ENCODE assay signal across 7 cellular contexts in the genomic region with DNA sequence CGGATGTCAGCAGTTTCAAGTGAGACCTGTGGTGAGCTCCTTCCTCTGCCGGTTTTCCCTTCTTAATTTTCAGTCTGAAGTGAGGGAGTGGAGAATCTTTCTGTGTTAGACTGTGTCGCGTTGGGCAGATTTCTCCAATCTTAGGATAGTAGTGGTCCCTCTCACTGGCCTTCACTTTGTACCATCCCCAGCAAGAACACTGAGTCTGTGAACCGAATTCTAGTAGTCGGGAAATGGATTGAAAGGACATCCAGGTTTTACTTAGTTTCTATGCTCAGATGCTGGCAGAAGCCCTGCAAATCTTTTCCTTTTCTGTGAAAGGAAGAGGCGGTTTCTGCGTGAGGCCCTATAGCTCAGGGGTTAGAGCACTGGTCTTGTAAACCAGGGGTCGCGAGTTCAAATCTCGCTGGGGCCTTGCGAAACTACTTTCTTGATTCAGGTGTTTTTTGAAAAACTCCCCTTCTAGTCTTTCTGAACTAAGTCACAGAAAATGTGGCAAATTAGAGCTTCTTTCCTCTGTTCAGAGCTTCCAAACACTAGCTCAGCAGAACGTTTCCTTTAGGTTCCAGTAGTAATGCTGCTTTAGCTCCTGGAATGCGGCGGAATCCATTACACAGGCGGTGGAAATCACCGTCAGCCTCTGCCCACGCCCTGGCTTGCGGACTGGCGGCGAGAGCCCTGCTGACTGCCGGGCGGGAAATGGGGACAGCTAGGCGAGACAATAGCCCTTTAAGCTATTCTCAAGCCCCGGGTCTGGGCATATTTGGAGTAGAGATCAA. TPM values are rescaled to one million over a fixed set of nuclear protein-coding genes. Genes with fewer than 3 reads are reported as not detected.
A peak's percentile ranks its signal among the peaks of the same experiment; 100 is the strongest.
DNase-seq lines count a peak whose midpoint lies in the region; ATAC-seq lines count a peak whose summit lies in the region.

No MANE protein-coding gene starts in this region.

- H3K4me1 ChIP-seq in NT2/D1 (ENCODE audit: insufficient read depth, insufficient read length) (no peaks in the 10 kb centered on the region), mononuclear cell (ENCODE audit: insufficient read depth, low read length) (peaks cover 59% of the 10 kb centered on the region)

- peak overlapping the region; percentile 94 for H3K9ac ChIP-seq in NT2/D1 (ENCODE audit: insufficient read length, low read depth)

- H3K9me3 ChIP-seq in NT2/D1 (ENCODE audit: insufficient read depth, low read length): no peaks in the 10 kb centered on the region
- no peaks in the 10 kb centered on the region for H3K9me3 ChIP-seq in mononuclear cell (ENCODE audit: low read depth, low read length)

- H3K4me3 ChIP-seq in NT2/D1 (ENCODE audit: insufficient read length, low read depth): peak overlapping the region; percentile 86
- peak overlapping the region; percentile 93 for H3K4me3 ChIP-seq in mononuclear cell (ENCODE audit: low read length)

- no peaks in the 10 kb centered on the region for H3K36me3 ChIP-seq in NT2/D1 (ENCODE audit: insufficient read depth, insufficient read length, low read length)

- no peak for DNase-seq in NT2/D1 (ENCODE audit: low read depth, low spot score)
- DNase-seq in activated CD8-positive, alpha-beta memory T cell treated with anti-CD3 and anti-CD28 coated beads, Interleukin-2, amount 50 U/mL, for 24 hours (ENCODE audit: extremely low read depth): peak; percentile 81
- no peak for DNase-seq in epithelial cell of prostate (ENCODE audit: low read depth, low spot score)
- DNase-seq in stimulated activated CD8-positive, alpha-beta memory T cell treated with anti-CD3 and anti-CD28 coated beads, Interleukin-15, amount 100 ng/mL, for 48 hours (ENCODE audit: low read depth in 2 of 2): peak; percentile 75 to 79

- peak overlapping the region; percentile 98 for H3K27ac ChIP-seq in epithelial cell of prostate

- H3K27me3 ChIP-seq in NT2/D1 (ENCODE audit: insufficient read depth, insufficient read length) (no peaks in the 10 kb centered on the region), mononuclear cell (ENCODE audit: insufficient read depth, low read length) (no peaks in the 10 kb centered on the region)

- peak; percentile 22 for ATAC-seq in GM18498 (IDR thresholded peaks at IDR 0.05; ENCODE audit: unreplicated experiment)
- peak; percentile 31 for ATAC-seq in HG03196 (IDR thresholded peaks at IDR 0.05; ENCODE audit: unreplicated experiment)

RNA-seq across cellular contexts. Expression of a gene that starts 2.8 kb away (rescaled TPM):
- 5.7 TPM for total RNA-seq in mononuclear cell

RNA-seq across cellular contexts. Expression of a gene that starts 7.0 kb away (rescaled TPM):
- 1.3 TPM for total RNA-seq in mononuclear cell

RNA-seq across cellular contexts. Expression of a gene that starts 40.0 kb away (rescaled TPM):
- total RNA-seq in mononuclear cell: not detected

Comparison
In these comparisons a context has a peak if more than half of its experiments do, and no peak if none do; other contexts are left out.
1. DNase-seq: peak in activated CD8-positive, alpha-beta memory T cell treated with anti-CD3 and anti-CD28 coated beads, Interleukin-2, amount 50 U/mL, for 24 hours (single experiment) and stimulated activated CD8-positive, alpha-beta memory T cell treated with anti-CD3 and anti-CD28 coated beads, Interleukin-15, amount 100 ng/mL, for 48 hours (2 of 2); none in NT2/D1 (single experiment) and epithelial cell of prostate (single experiment).